Comparison of ENCODE assay signal across 1 cellular context in genomic region chr17:56834380-56835258, GRCh38.
TF ChIP-seq lines count a peak whose summit lies in the region.

No MANE protein-coding gene starts in this region.

TF ChIP-seq in HEK293, 187 proteins besides CTCF, POLR2A, EP300 and RAD21 (continued from another document and continues in another):
- TF ChIP-seq ZNF585B (tag by site-specific recombination; IDR thresholded peaks at IDR 0.05) (no peak), YY1 (tag by site-specific recombination; IDR thresholded peaks at IDR 0.05) (no peak; the same call in 1 of the 2 replicates), TRIM28 (IDR thresholded peaks at IDR 0.05; ENCODE audit: borderline replicate concordance, low read length) (peak; percentile 7; the same call in 1 of the 2 replicates), ZNF391 (tag by site-specific recombination; IDR thresholded peaks at IDR 0.05; ENCODE audit: borderline replicate concordance, low read depth) (no peak), ZNF324 (tag by site-specific recombination; IDR thresholded peaks at IDR 0.05) (no peak), TSHZ1 (tag by site-specific recombination; IDR thresholded peaks at IDR 0.05; ENCODE audit: borderline replicate concordance) (no peak), REPIN1 (tag by site-specific recombination; IDR thresholded peaks at IDR 0.05; ENCODE audit: low read depth) (no peak), ZSCAN5A (tag by site-specific recombination; IDR thresholded peaks at IDR 0.05) (no peak), ZNF394 (tag by site-specific recombination; IDR thresholded peaks at IDR 0.05; ENCODE audit: borderline replicate concordance) (no peak), ZNF473 (tag by site-specific recombination; IDR thresholded peaks at IDR 0.05) (no peak), ZBTB11 (tag by site-specific recombination; conservative IDR thresholded peaks at IDR 0.05; ENCODE audit: low read depth) (peak; percentile 96), ZNF747 (tag by site-specific recombination; IDR thresholded peaks at IDR 0.05) (no peak), ZNF558 (tag by site-specific recombination; IDR thresholded peaks at IDR 0.05) (no peak), ZNF302 (tag by site-specific recombination; IDR thresholded peaks at IDR 0.05; ENCODE audit: low read depth) (no peak), ZNF114 (tag by site-specific recombination; IDR thresholded peaks at IDR 0.05) (no peak), SCRT1 (tag by site-specific recombination; IDR thresholded peaks at IDR 0.05; ENCODE audit: borderline replicate concordance) (no peak), ZNF214 (tag by site-specific recombination; IDR thresholded peaks at IDR 0.05; ENCODE audit: borderline replicate concordance) (no peak), ZNF266 (tag by site-specific recombination; IDR thresholded peaks at IDR 0.05; ENCODE audit: low read depth) (no peak), ZNF560 (tag by site-specific recombination; IDR thresholded peaks at IDR 0.05; ENCODE audit: borderline replicate concordance) (no peak), ZNF138 (tag by site-specific recombination; IDR thresholded peaks at IDR 0.05; ENCODE audit: borderline replicate concordance) (no peak), ZNF501 (tag by site-specific recombination; IDR thresholded peaks at IDR 0.05) (peak; percentile 57; the same call in 1 of the 2 replicates), ZXDB (tag by site-specific recombination; IDR thresholded peaks at IDR 0.05) (0 out of 2 replicates have a peak, but pooled peaks have one; percentile 29), ZNF610 (tag by site-specific recombination; IDR thresholded peaks at IDR 0.05; ENCODE audit: borderline replicate concordance) (no peak), ATF2 (tag by site-specific recombination; IDR thresholded peaks at IDR 0.05; ENCODE audit: low read depth) (no peak), MEIS1 (CRISPR knock-in tag; IDR thresholded peaks at IDR 0.05; ENCODE audit: borderline replicate concordance) (no peak), ZFP41 (tag by site-specific recombination; IDR thresholded peaks at IDR 0.05; ENCODE audit: borderline replicate concordance) (no peak), SP7 (tag by site-specific recombination; IDR thresholded peaks at IDR 0.05) (0 out of 2 replicates have a peak, but pooled peaks have one; percentile 28), ZEB2 (tag by site-specific recombination; IDR thresholded peaks at IDR 0.05) (peak; percentile 73; the same call in 1 of the 2 replicates), ZBTB48 (tag by site-specific recombination; IDR thresholded peaks at IDR 0.05) (no peak), ZNF596 (tag by site-specific recombination; IDR thresholded peaks at IDR 0.05) (no peak), KLF1 (tag by site-specific recombination; IDR thresholded peaks at IDR 0.05) (0 out of 2 replicates have a peak, but pooled peaks have one; percentile 14), ZNF311 (tag by site-specific recombination; IDR thresholded peaks at IDR 0.05; ENCODE audit: borderline replicate concordance) (no peak), ZNF174 (tag by site-specific recombination; IDR thresholded peaks at IDR 0.05) (no peak), ZNF366 (tag by site-specific recombination; conservative IDR thresholded peaks at IDR 0.05) (no peak; the same call in none of the 2 replicates), ZFP3 (tag by site-specific recombination; IDR thresholded peaks at IDR 0.05; ENCODE audit: low read depth) (no peak), HOXC10 (CRISPR knock-in tag; IDR thresholded peaks at IDR 0.05) (0 out of 2 replicates have a peak, but pooled peaks have one; percentile 74), PBX3 (CRISPR knock-in tag; IDR thresholded peaks at IDR 0.05) (peak; percentile 30), ZNF239 (tag by site-specific recombination; IDR thresholded peaks at IDR 0.05) (no peak), ZNF660 (tag by site-specific recombination; IDR thresholded peaks at IDR 0.05) (no peak), ZBTB6 (tag by site-specific recombination; IDR thresholded peaks at IDR 0.05) (no peak), ZNF335 (tag by site-specific recombination; conservative IDR thresholded peaks at IDR 0.05) (peak; percentile 88), ZBTB17 (tag by site-specific recombination; IDR thresholded peaks at IDR 0.05) (peak; percentile 64; the same call in 1 of the 2 replicates), ZNF692 (tag by site-specific recombination; IDR thresholded peaks at IDR 0.05) (no peak), SP3 (tag by site-specific recombination; IDR thresholded peaks at IDR 0.05) (peak; percentile 71), ZNF561 (tag by site-specific recombination; IDR thresholded peaks at IDR 0.05; ENCODE audit: borderline replicate concordance) (peak; percentile 2; the same call in 1 of the 2 replicates), ZNF529 (tag by site-specific recombination; IDR thresholded peaks at IDR 0.05; ENCODE audit: insufficient replicate concordance) (no peak), SCRT2 (tag by site-specific recombination; IDR thresholded peaks at IDR 0.05) (no peak), ZNF600 (tag by site-specific recombination; IDR thresholded peaks at IDR 0.05) (peak; percentile 69; the same call in 1 of the 2 replicates), ZBTB20 (tag by site-specific recombination; IDR thresholded peaks at IDR 0.05) (peak; percentile 80; the same call in 1 of the 2 replicates), KLF8 (tag by site-specific recombination; IDR thresholded peaks at IDR 0.05) (peak; percentile 51; the same call in 1 of the 2 replicates), ZNF544 (tag by site-specific recombination; IDR thresholded peaks at IDR 0.05) (no peak), KLF16 (tag by site-specific recombination; IDR thresholded peaks at IDR 0.05) (peak; percentile 63; the same call in 1 of the 2 replicates), ZNF580 (tag by site-specific recombination; IDR thresholded peaks at IDR 0.05) (no peak), ZNF658 (tag by site-specific recombination; IDR thresholded peaks at IDR 0.05) (no peak), ZNF664 (tag by site-specific recombination; IDR thresholded peaks at IDR 0.05) (no peak), ZNF221 (tag by site-specific recombination; IDR thresholded peaks at IDR 0.05; ENCODE audit: borderline replicate concordance) (no peak), ZFP37 (tag by site-specific recombination; IDR thresholded peaks at IDR 0.05) (peak; percentile 66; the same call in 1 of the 2 replicates), ZNF24 (tag by site-specific recombination; IDR thresholded peaks at IDR 0.05) (no peak), ZNF223 (tag by site-specific recombination; IDR thresholded peaks at IDR 0.05) (no peak), ZNF521 (tag by site-specific recombination; IDR thresholded peaks at IDR 0.05) (no peak)
